Comparison of ENCODE assay signal across 28 cellular contexts in the genomic region with DNA sequence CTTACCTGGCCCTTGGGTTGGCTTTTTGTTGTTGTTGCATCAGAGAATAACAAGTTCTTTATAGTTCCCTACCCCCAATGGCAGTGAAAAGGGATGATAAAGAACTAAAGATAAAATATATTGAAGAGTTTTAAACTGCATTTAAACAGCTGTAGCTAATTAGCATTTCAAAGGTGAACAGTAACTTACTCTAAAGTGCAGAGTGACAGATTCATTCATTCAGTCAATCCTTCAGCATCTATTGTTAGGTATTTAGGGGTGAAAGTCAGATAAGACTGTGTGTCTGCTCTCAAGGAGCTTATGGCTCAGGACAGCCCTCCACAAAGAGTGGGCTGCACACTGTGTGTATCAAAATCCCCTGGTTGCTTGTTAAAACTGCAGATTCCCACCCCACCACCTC.
"Had no signal": no experiment of that assay in that cellular context is flagged by ENCODE, and none has a peak within 500 bp of the region (broad histone marks: within the 10 kb centered on the region; RNA-seq: fewer than 3 reads in every experiment).

No MANE protein-coding gene starts in this region.

- DNase-seq: activated CD4-positive, alpha-beta T cell treated with anti-CD3 and anti-CD28 coated beads for 36 hours; activated CD4-positive, CD25-positive, alpha-beta regulatory T cell; activated CD8-positive, alpha-beta memory T cell treated with anti-CD3 and anti-CD28 coated beads, Interleukin-2, amount 10 ng/mL, durations not matched to agents 7 days and 5 days; activated CD8-positive, alpha-beta T cell treated with anti-CD3 and anti-CD28 coated beads, Interleukin-2, amount 10 ng/mL, durations not matched to agents 7 days and 5 days; activated effector memory CD4-positive, alpha-beta T cell treated with Interleukin-2 at 50 U/mL for 16 hours; activated naive CD4-positive, alpha-beta T cell treated with Interleukin-2 at 50 U/mL for 16 hours; activated T-cell treated with anti-CD3 and anti-CD28 coated beads, Interleukin-2, amount 50 U/mL, for 72 hours; cortex of kidney; foreskin fibroblast; heart left ventricle; kidney glomerular epithelial cell; left lung; occipital lobe; psoas muscle; stimulated activated CD4-positive, alpha-beta T cell treated with anti-CD3 and anti-CD28 coated beads, Interleukin-15, amount 100 ng/mL, for 24 hours; stimulated activated CD4-positive, alpha-beta T cell treated with anti-CD3 and anti-CD28 coated beads, Interleukin-2, amount 100 ng/mL, for 24 hours; stimulated activated naive CD4-positive, alpha-beta T cell treated with Interleukin-2 at 50 U/mL for 16 hours; T-helper 1 cell; trophoblast cell had no signal

- H3K4me1 Mint-ChIP-seq: activated CD4-positive, alpha-beta T cell treated with anti-CD3 and anti-CD28 coated beads for 36 hours had no signal

- FAIRE-seq: urothelium cell line had no signal

- H3K9me3 Mint-ChIP-seq: activated T-cell treated with anti-CD3 and anti-CD28 coated beads, Interleukin-2, amount 50 U/mL, for 72 hours; T-helper 2 cell treated with Interferon-gamma antibody and Interleukin-4, amounts not matched to agents 5 μg/mL and 100 μg/mL, for 36 hours had no signal

- H3K4me1 ChIP-seq: ascending aorta, parathyroid adenoma, psoas muscle had no signal

- H3K27ac Mint-ChIP-seq: activated CD4-positive, alpha-beta T cell treated with anti-CD3 and anti-CD28 coated beads for 36 hours; activated naive CD8-positive, alpha-beta T cell; activated T-cell treated with anti-CD3 and anti-CD28 coated beads, Interleukin-2, amount 50 U/mL, for 72 hours; T-helper 2 cell treated with Interferon-gamma antibody and Interleukin-4, amounts not matched to agents 5 μg/mL and 100 μg/mL, for 36 hours had no signal

- H3K36me3 ChIP-seq: cardiac muscle cell, thoracic aorta had no signal

- H3K4me3 ChIP-seq: ascending aorta, cardiac muscle cell, heart left ventricle, left lung, lung, psoas muscle, thoracic aorta had no signal

- H3K27me3 ChIP-seq: ascending aorta, cardiac muscle cell, heart left ventricle, left lung had no signal

- ATAC-seq: activated CD4-positive, alpha-beta T cell treated with anti-CD3 and anti-CD28 coated beads for 36 hours; activated CD8-positive, alpha-beta memory T cell treated with anti-CD3 and anti-CD28 coated beads, Interleukin-2, amount 10 ng/mL, durations not matched to agents 7 days and 5 days; activated CD8-positive, alpha-beta T cell treated with anti-CD3 and anti-CD28 coated beads, Interleukin-2, amount 10 ng/mL, durations not matched to agents 7 days and 5 days; activated T-cell treated with anti-CD3 and anti-CD28 coated beads, Interleukin-2, amount 50 U/mL, for 72 hours; psoas muscle had no signal

- H3K9me3 ChIP-seq: ascending aorta, heart left ventricle, left lung, psoas muscle, thoracic aorta had no signal

- H3K27ac ChIP-seq: ascending aorta, cardiac muscle cell, left lung, parathyroid adenoma, psoas muscle, thoracic aorta had no signal

- H3K36me3 Mint-ChIP-seq: brain had no signal

- H3K27me3 Mint-ChIP-seq: activated CD4-positive, alpha-beta T cell treated with anti-CD3 and anti-CD28 coated beads for 36 hours; activated CD8-positive, alpha-beta memory T cell treated with anti-CD3 and anti-CD28 coated beads, Interleukin-2, amount 10 ng/mL, durations not matched to agents 7 days and 5 days; activated naive CD8-positive, alpha-beta T cell; brain had no signal

- H3K9ac ChIP-seq: parathyroid adenoma had no signal

- H3K4me3 Mint-ChIP-seq: activated CD4-positive, alpha-beta T cell treated with anti-CD3 and anti-CD28 coated beads for 36 hours; activated CD8-positive, alpha-beta memory T cell treated with anti-CD3 and anti-CD28 coated beads, Interleukin-2, amount 10 ng/mL, durations not matched to agents 7 days and 5 days; activated CD8-positive, alpha-beta T cell treated with anti-CD3 and anti-CD28 coated beads, Interleukin-2, amount 10 ng/mL, durations not matched to agents 7 days and 5 days; activated naive CD8-positive, alpha-beta T cell; activated T-cell treated with anti-CD3 and anti-CD28 coated beads, Interleukin-2, amount 50 U/mL, for 72 hours; brain; T-helper 2 cell treated with Interferon-gamma antibody and Interleukin-4, amounts not matched to agents 5 μg/mL and 100 μg/mL, for 36 hours had no signal
